8 cellular contexts compared by ENCODE assay signal in genomic region chr4:118591339-118592046, GRCh38.
DNase-seq lines count a peak whose midpoint lies in the region; ATAC-seq lines count a peak whose summit lies in the region.
"Not testable (repeated sequence)": the region's sequence is repeated elsewhere in the genome, so short reads cannot be mapped to it uniquely, and the experiment has no call there.

No MANE protein-coding gene starts in this region.

- peak overlapping the region; percentile 61 for H3K9ac ChIP-seq in NT2/D1 (ENCODE audit: insufficient read length, low read depth)
- H3K9ac ChIP-seq in endocrine pancreas (ENCODE audit: control insufficient read depth, insufficient read depth, low read length): peak overlapping the region; percentile 66

- H3K27me3 ChIP-seq in NT2/D1 (ENCODE audit: insufficient read depth, insufficient read length); endocrine pancreas (ENCODE audit: control insufficient read depth, insufficient read depth, low read length): not testable (repeated sequence)

- H3K27ac Mint-ChIP-seq in memory B cell: peak overlapping the region; percentile 97

- H3K36me3 Mint-ChIP-seq in memory B cell: not testable (repeated sequence)

- H3K27me3 Mint-ChIP-seq in memory B cell: not testable (repeated sequence)

- H3K4me3 ChIP-seq in NT2/D1 (ENCODE audit: insufficient read length, low read depth): peak overlapping the region; percentile 43
- peak overlapping the region; percentile 78 for H3K4me3 ChIP-seq in endocrine pancreas (ENCODE audit: control insufficient read depth, insufficient read depth, low read length)

- not testable (repeated sequence) for H3K36me3 ChIP-seq in NT2/D1 (ENCODE audit: insufficient read depth, insufficient read length, low read length); endocrine pancreas (ENCODE audit: control insufficient read depth, insufficient read depth, low read length)

- peak overlapping the region; percentile 89 for H3K4me3 Mint-ChIP-seq in memory B cell

- H3K4me1 Mint-ChIP-seq in memory B cell: not testable (repeated sequence)

- DNase-seq in CMK (ENCODE audit: low read depth) (peak; percentile 93), HK-2 (ENCODE audit: unreplicated experiment) (peak; percentile 94), NT2/D1 (ENCODE audit: low read depth, low spot score) (peak; percentile 78), memory B cell (ENCODE audit: low spot score in 2 of 2) (peak; percentile 99 to 100)
- peak; percentile 96 for DNase-seq in activated CD8-positive, alpha-beta memory T cell treated with anti-CD3 and anti-CD28 coated beads, Interleukin-2, amount 50 U/mL, for 4 hours
- DNase-seq in stimulated activated CD4-positive, alpha-beta T cell treated with anti-CD3 and anti-CD28 coated beads, TNF-alpha, amount 100 ng/mL, for 4 hours (ENCODE audit: low read depth in 3 of 3): peak; percentile 87 to 97 (median 92)

- H3K9me3 ChIP-seq in NT2/D1 (ENCODE audit: insufficient read depth, low read length); endocrine pancreas (ENCODE audit: control insufficient read depth, low read length): not testable (repeated sequence)

- peak; percentile 99 for ATAC-seq in GM19467 (IDR thresholded peaks at IDR 0.05; ENCODE audit: unreplicated experiment)
- ATAC-seq in memory B cell (ENCODE audit: low read depth): peak; percentile 88

- not testable (repeated sequence) for H3K4me1 ChIP-seq in NT2/D1 (ENCODE audit: insufficient read depth, insufficient read length); endocrine pancreas (ENCODE audit: control insufficient read depth, insufficient read depth, low read length)

- H3K9me3 Mint-ChIP-seq in memory B cell: not testable (repeated sequence)

Comparison
In these comparisons a context has a peak if more than half of its experiments do, and no peak if none do; other contexts are left out.
1. Peak in every context shown above with its lines: DNase-seq, ATAC-seq and H3K4me3 ChIP-seq.